1 cellular context compared by ENCODE assay signal in the genomic region with DNA sequence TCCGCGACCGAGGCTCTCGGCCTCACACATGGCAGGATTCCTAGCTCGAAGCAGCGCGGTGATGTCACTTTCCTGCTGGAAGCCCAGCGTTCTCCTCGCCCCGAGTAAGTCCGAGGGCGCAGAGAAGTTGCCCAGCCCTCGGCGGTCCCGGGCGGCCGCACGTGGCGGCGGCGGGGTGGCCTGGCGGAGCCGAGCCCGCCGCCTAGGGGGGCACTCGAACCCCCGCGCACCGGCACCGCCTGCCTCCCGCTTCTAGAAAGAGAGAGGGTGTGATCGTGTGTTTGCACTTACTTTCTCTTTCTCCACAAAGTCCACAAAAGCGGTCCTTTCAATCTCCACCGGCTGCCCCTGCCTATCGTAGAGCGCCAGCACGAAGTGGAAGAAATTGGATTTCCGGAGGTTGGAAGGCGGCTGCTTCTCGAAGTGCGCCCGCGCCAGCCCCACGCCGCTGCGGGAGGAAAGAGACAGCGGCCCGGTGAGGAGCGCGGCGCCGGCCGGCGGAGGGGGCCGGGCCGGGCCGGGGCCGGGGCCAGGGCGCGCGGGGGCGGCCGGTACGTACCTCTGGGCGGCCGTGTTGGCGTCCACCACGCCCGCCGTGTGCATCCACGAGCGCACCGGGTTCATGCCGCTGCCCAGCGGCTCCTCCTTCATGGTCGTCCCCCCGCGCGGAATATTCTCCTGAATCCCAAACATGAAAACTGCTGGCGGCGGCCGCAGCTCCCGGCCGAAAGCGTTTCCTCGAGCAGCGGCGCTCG.
TF ChIP-seq lines count a peak whose summit lies in the region.

No MANE protein-coding gene starts in this region.

TF ChIP-seq in H1, 55 proteins besides CTCF, POLR2A, EP300 and RAD21 (continued from another document):
- TF ChIP-seq, protein P1, sequence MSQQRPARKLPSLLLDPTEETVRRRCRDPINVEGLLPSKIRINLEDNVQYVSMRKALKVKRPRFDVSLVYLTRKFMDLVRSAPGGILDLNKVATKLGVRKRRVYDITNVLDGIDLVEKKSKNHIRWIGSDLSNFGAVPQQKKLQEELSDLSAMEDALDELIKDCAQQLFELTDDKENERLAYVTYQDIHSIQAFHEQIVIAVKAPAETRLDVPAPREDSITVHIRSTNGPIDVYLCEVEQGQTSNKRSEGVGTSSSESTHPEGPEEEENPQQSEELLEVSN (IDR thresholded peaks at IDR 0.05) = peak; percentile 68
- TF ChIP-seq, protein P2, sequence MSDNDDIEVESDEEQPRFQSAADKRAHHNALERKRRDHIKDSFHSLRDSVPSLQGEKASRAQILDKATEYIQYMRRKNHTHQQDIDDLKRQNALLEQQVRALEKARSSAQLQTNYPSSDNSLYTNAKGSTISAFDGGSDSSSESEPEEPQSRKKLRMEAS (IDR thresholded peaks at IDR 0.05) = peak; percentile 86
- TF ChIP-seq SUZ12 (IDR thresholded peaks at IDR 0.05; ENCODE audit: low read length) = peak; percentile 96
- TF ChIP-seq SRF (IDR thresholded peaks at IDR 0.05; ENCODE audit: low read depth, low read length) = no peak
